2 cellular contexts compared by ENCODE assay signal in genomic region chr17:909642-910323, GRCh38.
TF ChIP-seq lines count a peak whose summit lies in the region.

No MANE protein-coding gene starts in this region.

TF ChIP-seq in A549, 52 proteins besides CTCF, POLR2A, EP300 and RAD21:
- TF ChIP-seq PBX3 (IDR thresholded peaks at IDR 0.05), result no peak
- no peak for TF ChIP-seq EHMT2 (IDR thresholded peaks at IDR 0.05; ENCODE audit: low read depth)
- no peak for TF ChIP-seq HOXB13 (CRISPR knock-in tag; IDR thresholded peaks at IDR 0.05; ENCODE audit: low read depth)
- no peak for TF ChIP-seq RNF2 (IDR thresholded peaks at IDR 0.05; ENCODE audit: borderline replicate concordance, low read depth)
- no peak for TF ChIP-seq E2F6 (IDR thresholded peaks at IDR 0.05; ENCODE audit: borderline replicate concordance, low read depth)
- TF ChIP-seq JUN (IDR thresholded peaks at IDR 0.05), result no peak
- TF ChIP-seq CBX8 (IDR thresholded peaks at IDR 0.05), result no peak
TF ChIP-seq in A549: peak in this region for 0.

TF ChIP-seq in IMR-90, 13 proteins besides CTCF, POLR2A, EP300 and RAD21 (continued from another document):
- TF ChIP-seq SMC3 (IDR thresholded peaks at IDR 0.05; ENCODE audit: low read depth, low read length) (no peak), ELK1 (IDR thresholded peaks at IDR 0.05; ENCODE audit: borderline replicate concordance, low read depth, low read length) (no peak), FOS (IDR thresholded peaks at IDR 0.05; ENCODE audit: low read depth, low read length) (no peak), MAFK (IDR thresholded peaks at IDR 0.05; ENCODE audit: low read depth, low read length) (no peak), RFX5 (IDR thresholded peaks at IDR 0.05; ENCODE audit: low read depth, low read length) (no peak), USF2 (IDR thresholded peaks at IDR 0.05; ENCODE audit: low read depth, low read length) (no peak), CHD1 (IDR thresholded peaks at IDR 0.05; ENCODE audit: low read depth, low read length) (no peak), CEBPB (IDR thresholded peaks at IDR 0.05; ENCODE audit: low read depth, low read length) (no peak)
